In genomic region chr7:141495057-141495456, GRCh38 we compare ENCODE assay signal across 5 cellular contexts.
"Had no signal": no experiment of that assay in that cellular context is flagged by ENCODE, and none has a peak within 500 bp of the region (broad histone marks: within the 10 kb centered on the region; RNA-seq: fewer than 3 reads in every experiment).

No MANE protein-coding gene starts in this region.

- DNase-seq: H9, HCEC 1CT, IMR-90 had no signal

- H2AFZ ChIP-seq: GM23338 had no signal

- H3K4me2 ChIP-seq: GM23338 had no signal

- H3K4me3 ChIP-seq: GM23338, K562 had no signal
